11 cellular contexts compared by ENCODE assay signal in the genomic region with DNA sequence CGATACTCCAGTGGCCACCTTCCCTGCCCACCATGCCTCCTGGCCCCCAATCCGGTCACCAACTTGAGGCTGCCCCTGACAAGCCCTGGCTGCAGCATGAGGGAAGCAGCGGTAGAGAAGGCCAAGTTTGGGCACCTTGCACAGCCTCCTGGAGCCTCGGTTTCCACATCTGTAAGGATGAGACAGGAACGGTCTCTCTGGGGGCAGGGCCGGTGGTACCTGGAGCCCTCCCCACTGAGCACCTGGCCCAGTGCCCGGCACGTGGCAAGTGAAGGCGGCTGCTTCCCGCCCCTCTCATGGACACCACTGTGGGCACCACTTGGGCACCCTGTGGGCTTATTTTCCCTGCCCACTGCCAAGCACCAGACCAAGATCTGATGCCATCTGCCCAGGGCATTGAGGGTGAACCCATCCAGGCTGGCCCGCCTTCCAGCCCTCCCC.
DNase-seq lines count a peak whose midpoint lies in the region; ATAC-seq, FAIRE-seq and TF ChIP-seq lines count a peak whose summit lies in the region.
"Had no signal": no experiment of that assay in that cellular context is flagged by ENCODE, and none has a peak within 500 bp of the region (broad histone marks: within the 10 kb centered on the region; RNA-seq: fewer than 3 reads in every experiment).

No MANE protein-coding gene starts in this region.

- no peak for FAIRE-seq in A549 (lab: Jason Lieb, UNC)
- FAIRE-seq: GM12891 had no signal

- peak overlapping the region; percentile 30; the same call in 1 of the 3 replicates for H3K4me2 ChIP-seq in A549

- no peaks in the 10 kb centered on the region for H3K36me3 Mint-ChIP-seq in progenitor cell of endocrine pancreas (ENCODE audit: insufficient read depth)

- no peaks in the 10 kb centered on the region for H3K4me1 Mint-ChIP-seq in progenitor cell of endocrine pancreas (ENCODE audit: low read depth)

- ATAC-seq in A549 (no peak), GM21737 (IDR thresholded peaks at IDR 0.05; ENCODE audit: unreplicated experiment) (no peak), GM21447 (IDR thresholded peaks at IDR 0.05; ENCODE audit: unreplicated experiment) (no peak), HG02884 (IDR thresholded peaks at IDR 0.05; ENCODE audit: unreplicated experiment) (no peak)

- no peak overlapping the region for H3K4me3 ChIP-seq in A549

- no peak overlapping the region for H3K4me3 Mint-ChIP-seq in progenitor cell of endocrine pancreas (ENCODE audit: low read depth)

- TF ChIP-seq RAD21 in A549 (conservative IDR thresholded peaks at IDR 0.05 in 1 of 2, IDR thresholded peaks at IDR 0.05 in 1 of 2), result no peak

- H3K27ac ChIP-seq in A549, result peak overlapping the region in 1 of 2 experiments; percentile 37; a peak in 1 of 6 replicates

- H3K4me1 ChIP-seq in A549, result peaks cover 4% of the 10 kb centered on the region; the same call in 1 of the 3 replicates

- CTCF ChIA-PET in A549 (lab: Yijun Ruan, JAX), result no interaction called here

- peaks cover 47% of the 10 kb centered on the region for H3K27me3 Mint-ChIP-seq in progenitor cell of endocrine pancreas

- no peak for TF ChIP-seq POLR2A in A549 (IDR thresholded peaks at IDR 0.05; ENCODE audit: low read length)

- TF ChIP-seq EP300 in A549 (IDR thresholded peaks at IDR 0.05), result no peak

- DNase-seq in A549 (ENCODE audit: low read depth in 1 of 2, low spot score in 1 of 2) (no peak), islet precursor cell (peak; percentile 21), progenitor cell of endocrine pancreas (ENCODE audit: low spot score, unreplicated experiment) (peak; percentile 6), cerebellum (ENCODE audit: low spot score) (no peak)
- DNase-seq in activated CD8-positive, alpha-beta memory T cell treated with anti-CD3 and anti-CD28 coated beads, Interleukin-2, amount 50 U/mL, for 4 hours, result peak; percentile 10
- DNase-seq: DMS79 treated with DMSO at 0.1 percent for 48 hours, NCI-H2081 treated with DMSO at 0.1 percent for 48 hours had no signal

- no peak overlapping the region for H3K27ac Mint-ChIP-seq in progenitor cell of endocrine pancreas

- H3K9me3 ChIP-seq in A549, result peaks cover 15% of the 10 kb centered on the region; the same call in 2 of the 3 replicates

- 31% methylated on average over 11 of the region's 11 CpGs for WGBS in A549 (ENCODE audit: missing lambda C conversion rate)

- POLR2A ChIA-PET in A549 (lab: Yijun Ruan, JAX), result no interaction called here

- TF ChIP-seq CTCF in A549 (IDR thresholded peaks at IDR 0.05), result no peak
- no peak for TF ChIP-seq CTCF in progenitor cell of endocrine pancreas (IDR thresholded peaks at IDR 0.05; ENCODE audit: unreplicated experiment)

- H3K9me3 Mint-ChIP-seq in progenitor cell of endocrine pancreas (ENCODE audit: low read depth), result peaks cover 12% of the 10 kb centered on the region

TF ChIP-seq in A549, 52 proteins besides CTCF, POLR2A, EP300 and RAD21:
- TF ChIP-seq CHD2 (IDR thresholded peaks at IDR 0.05; ENCODE audit: low read length, partially characterized antibody), result no peak
- TF ChIP-seq, protein P1, sequence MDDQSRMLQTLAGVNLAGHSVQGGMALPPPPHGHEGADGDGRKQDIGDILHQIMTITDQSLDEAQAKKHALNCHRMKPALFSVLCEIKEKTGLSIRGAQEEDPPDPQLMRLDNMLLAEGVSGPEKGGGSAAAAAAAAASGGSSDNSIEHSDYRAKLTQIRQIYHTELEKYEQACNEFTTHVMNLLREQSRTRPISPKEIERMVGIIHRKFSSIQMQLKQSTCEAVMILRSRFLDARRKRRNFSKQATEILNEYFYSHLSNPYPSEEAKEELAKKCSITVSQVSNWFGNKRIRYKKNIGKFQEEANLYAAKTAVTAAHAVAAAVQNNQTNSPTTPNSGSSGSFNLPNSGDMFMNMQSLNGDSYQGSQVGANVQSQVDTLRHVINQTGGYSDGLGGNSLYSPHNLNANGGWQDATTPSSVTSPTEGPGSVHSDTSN (IDR thresholded peaks at IDR 0.05), result no peak
- no peak for TF ChIP-seq CBX2 (IDR thresholded peaks at IDR 0.05; ENCODE audit: borderline replicate concordance, low read depth)
- no peak for TF ChIP-seq EHMT2 (IDR thresholded peaks at IDR 0.05; ENCODE audit: low read depth)
- TF ChIP-seq FOSB (CRISPR knock-in tag; IDR thresholded peaks at IDR 0.05), result no peak

Comparison
In these comparisons a context has a peak if more than half of its experiments do, and no peak if none do; other contexts are left out.
1. DNase-seq: peak in activated CD8-positive, alpha-beta memory T cell treated with anti-CD3 and anti-CD28 coated beads, Interleukin-2, amount 50 U/mL, for 4 hours (single experiment), islet precursor cell (single experiment) and progenitor cell of endocrine pancreas (single experiment); none in A549 (0 of 2) and cerebellum (single experiment).